ENCODE assay signal across 8 cellular contexts in the genomic region with DNA sequence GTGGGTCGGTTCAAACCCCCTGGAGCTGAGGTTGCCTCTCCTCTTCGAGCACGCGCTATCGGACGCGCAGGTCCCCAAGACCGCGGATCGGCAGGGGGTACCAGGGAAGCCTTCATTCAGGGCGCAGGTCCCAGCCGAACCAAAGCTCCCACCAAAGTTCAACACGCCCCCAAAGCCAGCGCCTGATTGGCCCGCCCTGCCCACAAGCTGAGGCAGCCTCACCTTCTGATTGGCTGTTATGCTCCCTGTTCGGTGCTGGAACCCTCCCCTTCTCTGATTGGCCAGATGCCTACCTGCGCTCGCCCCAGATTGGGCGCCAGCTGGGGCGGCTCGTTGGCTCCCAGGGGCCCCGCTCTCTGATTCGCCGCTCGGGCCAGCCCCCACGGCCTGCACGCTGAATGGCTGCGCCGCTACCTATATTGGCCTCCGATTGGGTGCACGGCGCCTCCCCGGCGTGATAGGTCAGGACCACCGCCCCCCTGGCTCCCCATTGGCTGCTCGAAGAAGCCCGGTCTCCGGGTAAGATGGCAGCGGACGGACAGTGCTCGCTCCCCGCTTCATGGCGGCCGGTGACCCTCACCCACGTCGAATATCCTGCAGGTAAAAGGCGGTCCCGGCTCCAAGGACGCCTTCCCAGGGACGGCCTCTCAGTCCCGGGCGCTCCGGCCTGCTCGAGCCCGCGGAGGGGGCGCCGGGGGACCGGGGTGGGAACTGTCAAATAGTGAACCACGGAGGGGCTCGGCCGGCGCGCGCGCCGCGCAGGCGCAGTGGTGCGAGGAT. TPM values are rescaled to one million over a fixed set of nuclear protein-coding genes. Genes with fewer than 3 reads are reported as not detected.
DNase-seq lines count a peak whose midpoint lies in the region; ATAC-seq lines count a peak whose summit lies in the region.

Gene DOLPP1, plus strand, starts transcription at position 504 of the 780 bp plus-strand sequence. Its CDS starts 21 bp downstream, at position 525.

- intact Hi-C loops in left colon (cut with DNase I, micrococcal nuclease) = no loop called here

- H3K4me1 ChIP-seq in BLaER1 = peaks cover 41% of the 10 kb centered on the region

- H3K4me1 Mint-ChIP-seq in activated CD4-positive, alpha-beta T cell treated with anti-CD3 and anti-CD28 coated beads, Interleukin-2, amount 10 ng/mL, durations not matched to agents 7 days and 5 days = peaks cover 34% of the 10 kb centered on the region

- CTCF ChIA-PET in activated CD4-positive, alpha-beta T cell treated with anti-CD3 and anti-CD28 coated beads, Interleukin-2, amount 10 ng/mL, durations not matched to agents 7 days and 5 days (lab: Charles Lee) = interaction anchor here (0.9 to 1.8 kb wide), 7 partner anchors 11 to 93 kb away, joined by 3 to 7 read pairs (median 3); no protein-coding TSS in a partner anchor

- peak within 1 kb of the TSS; percentile 78 for H3K4me3 ChIP-seq in BLaER1

- H3K27ac ChIP-seq in BLaER1 = peak within 1 kb of the TSS; percentile 72

- DNase-seq in NCI-H69 (lab: John Stamatoyannopoulos, UW) (peak; percentile 100), cortex of kidney (lab: John Stamatoyannopoulos, UW) (peak; percentile 93), left colon (peak; percentile 98 to 99)
- peak; percentile 99 for DNase-seq in activated CD4-positive, alpha-beta T cell treated with anti-CD3 and anti-CD28 coated beads, Interleukin-2, amount 10 ng/mL, durations not matched to agents 7 days and 5 days
- DNase-seq in stimulated activated CD4-positive, alpha-beta T cell treated with anti-CD3 and anti-CD28 coated beads, Interleukin-1b, Interleukin-23, amount 100 ng/mL, for 48 hours = peak; percentile 99

- no peaks in the 10 kb centered on the region for H3K27me3 Mint-ChIP-seq in activated CD4-positive, alpha-beta T cell treated with anti-CD3 and anti-CD28 coated beads, Interleukin-2, amount 10 ng/mL, durations not matched to agents 7 days and 5 days

- no peaks in the 10 kb centered on the region for H3K9me3 Mint-ChIP-seq in activated CD4-positive, alpha-beta T cell treated with anti-CD3 and anti-CD28 coated beads, Interleukin-2, amount 10 ng/mL, durations not matched to agents 7 days and 5 days

- peak within 1 kb of the TSS; percentile 98 for H3K4me2 ChIP-seq in BLaER1

- no peaks in the 10 kb centered on the region for H3K27me3 ChIP-seq in BLaER1

- H3K9ac ChIP-seq in BLaER1 = peak within 1 kb of the TSS; percentile 88

- ATAC-seq in GM19328 (IDR thresholded peaks at IDR 0.05; ENCODE audit: unreplicated experiment) = peak; percentile 96
- peak; percentile 95 for ATAC-seq in HG03520 (IDR thresholded peaks at IDR 0.05; ENCODE audit: unreplicated experiment)
- peak; percentile 79 for ATAC-seq in left colon

- peaks cover 4% of the 10 kb centered on the region for H3K36me3 Mint-ChIP-seq in activated CD4-positive, alpha-beta T cell treated with anti-CD3 and anti-CD28 coated beads, Interleukin-2, amount 10 ng/mL, durations not matched to agents 7 days and 5 days (ENCODE audit: low read depth)

- H3K27ac Mint-ChIP-seq in activated CD4-positive, alpha-beta T cell treated with anti-CD3 and anti-CD28 coated beads, Interleukin-2, amount 10 ng/mL, durations not matched to agents 7 days and 5 days = peak within 1 kb of the TSS; percentile 87

- peaks cover 29% of the 10 kb centered on the region for H4K20me1 ChIP-seq in BLaER1

- H3K36me3 ChIP-seq in BLaER1 = peaks cover 34% of the 10 kb centered on the region

- H3K4me3 Mint-ChIP-seq in activated CD4-positive, alpha-beta T cell treated with anti-CD3 and anti-CD28 coated beads, Interleukin-2, amount 10 ng/mL, durations not matched to agents 7 days and 5 days = peak within 1 kb of the TSS; percentile 86

- POLR2A ChIA-PET in activated CD4-positive, alpha-beta T cell treated with anti-CD3 and anti-CD28 coated beads, Interleukin-2, amount 10 ng/mL, durations not matched to agents 7 days and 5 days (lab: Charles Lee) = interaction anchor here (0.6 to 0.9 kb wide), 2 partner anchors 53 to 208 kb away, joined by 3 to 5 read pairs; partner anchors contain the start of gene SH3GLB2

- no peaks in the 10 kb centered on the region for H3K9me3 ChIP-seq in BLaER1

RNA-seq across cellular contexts. Expression of gene DOLPP1, which starts in this region (rescaled TPM):
- total RNA-seq in activated CD4-positive, alpha-beta T cell treated with anti-CD3 and anti-CD28 coated beads, Interleukin-2, amount 10 ng/mL, durations not matched to agents 7 days and 5 days = 10 to 100 TPM; 19.5 to 19.6 TPM
- total RNA-seq in left colon = 10 to 100 TPM; 44.4 to 53.1 TPM

Comparison
In these comparisons a context has a peak if more than half of its experiments do, and no peak if none do; other contexts are left out.
1. Peak in every context shown above with its lines: DNase-seq, ATAC-seq, H3K4me3 ChIP-seq and H3K27ac ChIP-seq.